8 cellular contexts compared by ENCODE assay signal in genomic region chr1:59296358-59297256, GRCh38. TPM values are rescaled to one million over a fixed set of nuclear protein-coding genes. Genes with fewer than 3 reads are reported as not detected.
DNase-seq lines count a peak whose midpoint lies in the region; ATAC-seq and TF ChIP-seq lines count a peak whose summit lies in the region.

TSS of gene FGGY (plus strand) at chr1:59297094. CDS start at chr1:59321550, 24,456 bp downstream.

- H3K27ac Mint-ChIP-seq in T-helper 1 cell treated with Interleukin-12 subunit alpha and Interleukin-12 subunit beta and Interleukin-4 antibody, amounts not matched to agents 30 μg/mL and 1 μg/mL, for 36 hours, result peak within 1 kb of the TSS; percentile 94

- intact Hi-C loops in left ventricle myocardium inferior (cut with micrococcal nuclease), result loop anchor here (10.0 kb wide), 2 partner anchors 408 to 512 kb away; partner anchors contain the start of gene JUN
- intact Hi-C loops in prostate gland (cut with DNase I), result loop anchor here (1.0 to 10.0 kb wide), 6 partner anchors 149 to 511 kb away; no protein-coding TSS in a partner anchor

- peaks cover 5% of the 10 kb centered on the region for H3K36me3 Mint-ChIP-seq in T-helper 1 cell treated with Interleukin-12 subunit alpha and Interleukin-12 subunit beta and Interleukin-4 antibody, amounts not matched to agents 30 μg/mL and 1 μg/mL, for 36 hours (ENCODE audit: low read depth)

- H3K36me3 ChIP-seq in left ventricle myocardium inferior (no peaks in the 10 kb centered on the region), prostate gland (no peaks in the 10 kb centered on the region), urinary bladder (ENCODE audit: insufficient read depth) (no peaks in the 10 kb centered on the region)

- TF ChIP-seq POLR2A in GM15510 (IDR thresholded peaks at IDR 0.05; ENCODE audit: borderline replicate concordance, extremely low read depth, insufficient read length), result peak; percentile 74
- TF ChIP-seq POLR2A in prostate gland (IDR thresholded peaks at IDR 0.05), result peak; percentile 84

- peak; percentile 98 for DNase-seq in NCI-H1694 treated with DMSO at 0.1 percent for 48 hours (lab: John Stamatoyannopoulos, UW)
- peak; percentile 43 to 95 (median 90) for DNase-seq in amygdala (lab: John Stamatoyannopoulos, UW)
- peak; percentile 98 for DNase-seq in left ventricle myocardium inferior
- peak; percentile 97 for DNase-seq in prostate gland (ENCODE audit: low spot score)

- ATAC-seq in HG02884 (IDR thresholded peaks at IDR 0.05; ENCODE audit: unreplicated experiment), result peak; percentile 93

- peak within 1 kb of the TSS; percentile 90 for H3K4me3 Mint-ChIP-seq in T-helper 1 cell treated with Interleukin-12 subunit alpha and Interleukin-12 subunit beta and Interleukin-4 antibody, amounts not matched to agents 30 μg/mL and 1 μg/mL, for 36 hours

- peak within 1 kb of the TSS; percentile 73 for H3K4me3 ChIP-seq in left ventricle myocardium inferior
- H3K4me3 ChIP-seq in prostate gland, result peak within 1 kb of the TSS; percentile 34 to 48
- H3K4me3 ChIP-seq in urinary bladder (ENCODE audit: low read depth, low read length), result peak within 1 kb of the TSS; percentile 50

- H3K4me1 ChIP-seq in left ventricle myocardium inferior, result peaks cover 47% of the 10 kb centered on the region
- H3K4me1 ChIP-seq in prostate gland (replicated peaks), result no peaks in the 10 kb centered on the region
- no peaks in the 10 kb centered on the region for H3K4me1 ChIP-seq in urinary bladder (ENCODE audit: insufficient read depth)

- peaks cover 46% of the 10 kb centered on the region for H3K4me1 Mint-ChIP-seq in T-helper 1 cell treated with Interleukin-12 subunit alpha and Interleukin-12 subunit beta and Interleukin-4 antibody, amounts not matched to agents 30 μg/mL and 1 μg/mL, for 36 hours (ENCODE audit: low read depth)

- TF ChIP-seq CTCF in left ventricle myocardium inferior (IDR thresholded peaks at IDR 0.05; ENCODE audit: borderline replicate concordance) (no peak), prostate gland (IDR thresholded peaks at IDR 0.05) (peak in 1 of 4 experiments; percentile 9)

- H3K27ac ChIP-seq in left ventricle myocardium inferior (replicated peaks) (peak within 1 kb of the TSS; percentile 99), prostate gland (peak within 1 kb of the TSS; percentile 89 to 91), urinary bladder (ENCODE audit: low read depth) (peak within 1 kb of the TSS; percentile 97)

- no peaks in the 10 kb centered on the region for H3K27me3 ChIP-seq in left ventricle myocardium inferior (ENCODE audit: low read depth)
- H3K27me3 ChIP-seq in prostate gland (replicated peaks; ENCODE audit: insufficient read depth), result no peaks in the 10 kb centered on the region

- WGBS in prostate gland, result under 1% methylated on average over 72 of the region's 78 CpGs
- under 1% methylated on average over 78 of the region's 78 CpGs for WGBS in urinary bladder

- H3K27me3 Mint-ChIP-seq in T-helper 1 cell treated with Interleukin-12 subunit alpha and Interleukin-12 subunit beta and Interleukin-4 antibody, amounts not matched to agents 30 μg/mL and 1 μg/mL, for 36 hours (ENCODE audit: low read depth), result no peaks in the 10 kb centered on the region

- no peaks in the 10 kb centered on the region for H3K9me3 ChIP-seq in left ventricle myocardium inferior (replicated peaks)
- H3K9me3 ChIP-seq in prostate gland, result no peaks in the 10 kb centered on the region

- H3K9me3 Mint-ChIP-seq in T-helper 1 cell treated with Interleukin-12 subunit alpha and Interleukin-12 subunit beta and Interleukin-4 antibody, amounts not matched to agents 30 μg/mL and 1 μg/mL, for 36 hours, result peaks cover 9% of the 10 kb centered on the region

RNA-seq across cellular contexts. Expression of gene FGGY, which starts in this region (rescaled TPM):
- total RNA-seq in left ventricle myocardium inferior (31.2 TPM), prostate gland (10 to 100 TPM; 28.6 to 32.2 TPM), urinary bladder (36.9 TPM)
- 16.6 TPM for polyA plus RNA-seq in urinary bladder

Comparison
In these comparisons a context has a peak if more than half of its experiments do, and no peak if none do; other contexts are left out.
1. Peak in every context shown above with its lines: DNase-seq, ATAC-seq, H3K4me3 ChIP-seq and H3K27ac ChIP-seq.